ENCODE assay signal across 12 cellular contexts in the genomic region with DNA sequence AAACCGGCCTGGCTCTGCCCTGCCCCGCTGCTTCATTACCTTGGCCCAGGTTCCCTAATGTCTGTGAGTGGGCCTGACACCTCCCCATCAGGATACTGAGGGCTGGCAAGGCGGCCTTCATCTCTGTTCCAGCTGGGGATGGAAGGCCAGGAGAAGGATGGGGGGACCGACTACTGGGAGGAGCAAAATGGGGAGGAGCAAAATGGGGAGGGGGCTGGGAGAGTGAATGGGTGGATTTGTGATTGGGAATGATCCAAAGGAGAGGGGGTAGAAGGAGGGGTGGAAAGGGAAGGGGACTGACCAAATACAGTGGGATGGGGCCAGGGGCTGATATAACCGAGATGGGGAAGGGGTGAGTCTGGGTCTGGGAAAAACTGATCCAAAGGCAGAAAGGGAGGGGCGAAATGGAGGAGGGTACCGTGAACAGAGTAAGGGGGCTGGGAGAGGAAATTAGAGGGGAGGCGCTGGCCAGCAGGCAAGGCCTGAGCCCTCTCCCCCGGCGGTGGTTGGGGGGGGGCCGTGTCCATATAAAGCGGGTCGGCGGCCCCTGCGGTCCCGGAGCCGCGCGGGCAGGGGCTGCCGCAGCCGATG. TPM values are rescaled to one million over a fixed set of nuclear protein-coding genes. Genes with fewer than 3 reads are reported as not detected.
DNase-seq lines count a peak whose midpoint lies in the region; ATAC-seq and TF ChIP-seq lines count a peak whose summit lies in the region.
"Had no signal": no experiment of that assay in that cellular context is flagged by ENCODE, and none has a peak within 500 bp of the region (broad histone marks: within the 10 kb centered on the region; RNA-seq: fewer than 3 reads in every experiment).

Gene FOXE3 (plus strand): TSS at position 558 of the 591 bp plus-strand sequence. CDS start 31 bp downstream, at position 589.

- WGBS in esophagus muscularis mucosa: 35% methylated on average over 17 of the region's 21 CpGs

- TF ChIP-seq CTCF in CD8-positive, alpha-beta T cell (IDR thresholded peaks at IDR 0.05): no peak
- TF ChIP-seq CTCF in Panc1 (IDR thresholded peaks at IDR 0.05) (no peak), esophagus muscularis mucosa (IDR thresholded peaks at IDR 0.05) (no peak), neural progenitor cell (IDR thresholded peaks at IDR 0.05) (no peak)

- ATAC-seq in CD8-positive, alpha-beta T cell: no peak
- no peak for ATAC-seq in Panc1
- ATAC-seq in GM18873 (IDR thresholded peaks at IDR 0.05; ENCODE audit: low FRiP score, unreplicated experiment): no peak
- ATAC-seq in HG03457 (IDR thresholded peaks at IDR 0.05; ENCODE audit: unreplicated experiment): no peak
- ATAC-seq in GM19328 (IDR thresholded peaks at IDR 0.05; ENCODE audit: unreplicated experiment): no peak
- ATAC-seq in GM21367 (IDR thresholded peaks at IDR 0.05; ENCODE audit: unreplicated experiment): no peak
- ATAC-seq: gastrocnemius medialis had no signal

- H3K9me3 ChIP-seq in CD8-positive, alpha-beta T cell (ENCODE audit: low read length): no peaks in the 10 kb centered on the region
- H3K9me3 ChIP-seq in Panc1 (ENCODE audit: control insufficient read depth, insufficient read depth, low read depth, low read length) (no peaks in the 10 kb centered on the region), esophagus muscularis mucosa (no peaks in the 10 kb centered on the region), neural progenitor cell (ENCODE audit: low read depth) (no peaks in the 10 kb centered on the region)
- H3K9me3 ChIP-seq: gastrocnemius medialis, neutrophil had no signal

- peak within 1 kb of the TSS; percentile 90 for H2AFZ ChIP-seq in neural progenitor cell (replicated peaks)

- CTCF ChIA-PET in CD8-positive, alpha-beta T cell (lab: Charles Lee): interaction anchor here (0.7 to 1.4 kb wide), 2 partner anchors 16 to 21 kb away, joined by 3 read pairs; no protein-coding TSS in a partner anchor
- CTCF ChIA-PET in Panc1 (lab: Charles Lee): no interaction called here

- H3K27ac Mint-ChIP-seq in CD8-positive, alpha-beta T cell: no peak within 1 kb of the TSS
- no peak within 1 kb of the TSS for H3K27ac Mint-ChIP-seq in neural progenitor cell
- H3K27ac Mint-ChIP-seq: activated naive CD4-positive, alpha-beta T cell treated with anti-CD3 and anti-CD28 coated beads, Interleukin-2, amount 50 U/mL, for 72 hours had no signal

- no peak within 1 kb of the TSS for H3K27ac ChIP-seq in CD8-positive, alpha-beta T cell (ENCODE audit: low read depth, low read length)
- no peak within 1 kb of the TSS for H3K27ac ChIP-seq in Panc1 (ENCODE audit: low read length)
- no peak within 1 kb of the TSS for H3K27ac ChIP-seq in esophagus muscularis mucosa (replicated peaks in 1 of 4)
- H3K27ac ChIP-seq in neural progenitor cell: no peak within 1 kb of the TSS
- H3K27ac ChIP-seq: gastrocnemius medialis, neutrophil had no signal

- TF ChIP-seq EP300 in esophagus muscularis mucosa (IDR thresholded peaks at IDR 0.05): no peak

- H3K4me1 ChIP-seq in CD8-positive, alpha-beta T cell (ENCODE audit: insufficient read depth, low read length): no peaks in the 10 kb centered on the region
- H3K4me1 ChIP-seq in Panc1 (ENCODE audit: control insufficient read depth, insufficient read depth, low read length) (no peaks in the 10 kb centered on the region), esophagus muscularis mucosa (peaks cover 0 to 12% (median 3%) of the 10 kb centered on the region in 4 donors), neural progenitor cell (peaks cover 7% of the 10 kb centered on the region)
- H3K4me1 ChIP-seq: gastrocnemius medialis had no signal

- no TSS peak for BruUV-seq in Panc1 (replicated peaks; lab: Mats Ljungman, UMichigan)

- H4K20me1 ChIP-seq in neural progenitor cell (ENCODE audit: low read depth): peaks cover 18% of the 10 kb centered on the region

- H3K27me3 ChIP-seq in CD8-positive, alpha-beta T cell (ENCODE audit: insufficient read depth, low read length): peaks cover 15% of the 10 kb centered on the region
- no peaks in the 10 kb centered on the region for H3K27me3 ChIP-seq in Panc1 (ENCODE audit: control insufficient read depth, insufficient read depth, low read length)
- peaks cover 0 to 74% (median 18%) of the 10 kb centered on the region in 4 donors for H3K27me3 ChIP-seq in esophagus muscularis mucosa
- H3K27me3 ChIP-seq in neural progenitor cell: peaks cover 97% of the 10 kb centered on the region

- no peaks in the 10 kb centered on the region for H3K9me3 Mint-ChIP-seq in CD8-positive, alpha-beta T cell
- no peaks in the 10 kb centered on the region for H3K9me3 Mint-ChIP-seq in neural progenitor cell
- H3K9me3 Mint-ChIP-seq: activated naive CD4-positive, alpha-beta T cell treated with anti-CD3 and anti-CD28 coated beads, Interleukin-2, amount 50 U/mL, for 72 hours had no signal

- H3K4me2 ChIP-seq in neural progenitor cell: peak within 1 kb of the TSS; percentile 77

- TF ChIP-seq POLR2A in esophagus muscularis mucosa (IDR thresholded peaks at IDR 0.05; ENCODE audit: low read depth): no peak

- no peak for DNase-seq in CD8-positive, alpha-beta T cell
- no peak for DNase-seq in Panc1 (ENCODE audit: low read depth, low spot score)
- no peak for DNase-seq in esophagus muscularis mucosa (ENCODE audit: extremely low spot score)
- no peak for DNase-seq in neural progenitor cell (ENCODE audit: low spot score)
- DNase-seq: gastrocnemius medialis, GF-D8 had no signal

- in situ Hi-C loops in Panc1 (cut with HindIII; ENCODE audit: low pct_unique_long_range_greater_than_20kb, low sequenced_read_pairs): no loop called here

- H3K9ac ChIP-seq in neural progenitor cell: no peak within 1 kb of the TSS

- H3K4me3 ChIP-seq in CD8-positive, alpha-beta T cell (ENCODE audit: low read depth, low read length): no peak within 1 kb of the TSS
- peak within 1 kb of the TSS; percentile 37 to 40 for H3K4me3 ChIP-seq in Panc1 (ENCODE audit: low read depth in 2 of 2, low read length in 2 of 2)
- peak within 1 kb of the TSS in 3 of 4 donors; percentile 33 to 49 (median 33) for H3K4me3 ChIP-seq in esophagus muscularis mucosa
- peak within 1 kb of the TSS; percentile 38 for H3K4me3 ChIP-seq in neural progenitor cell
- H3K4me3 ChIP-seq: gastrocnemius medialis had no signal

- no peaks in the 10 kb centered on the region for H3K36me3 ChIP-seq in CD8-positive, alpha-beta T cell (ENCODE audit: insufficient read depth, low read length)
- H3K36me3 ChIP-seq in Panc1 (ENCODE audit: control insufficient read depth, insufficient read depth, low read length): no peaks in the 10 kb centered on the region
- no peaks in the 10 kb centered on the region for H3K36me3 ChIP-seq in esophagus muscularis mucosa
- H3K36me3 ChIP-seq in neural progenitor cell: no peaks in the 10 kb centered on the region
- H3K36me3 ChIP-seq: gastrocnemius medialis, neutrophil had no signal

- H3K79me2 ChIP-seq in neural progenitor cell (ENCODE audit: low read depth): no peaks in the 10 kb centered on the region

- POLR2A ChIA-PET in CD8-positive, alpha-beta T cell (lab: Charles Lee): no interaction called here
- POLR2A ChIA-PET in Panc1 (lab: Charles Lee): no interaction called here

- H3K27me3 Mint-ChIP-seq in CD8-positive, alpha-beta T cell (ENCODE audit: low read depth): peaks cover 51% of the 10 kb centered on the region
- H3K27me3 Mint-ChIP-seq in neural progenitor cell (ENCODE audit: insufficient read depth, low read depth): peaks cover 63% of the 10 kb centered on the region

- peaks cover 6% of the 10 kb centered on the region for H3F3A ChIP-seq in neural progenitor cell (ENCODE audit: low read depth)

- peak within 1 kb of the TSS; percentile 43 for H3K4me3 Mint-ChIP-seq in CD8-positive, alpha-beta T cell
- peak within 1 kb of the TSS; percentile 81 for H3K4me3 Mint-ChIP-seq in neural progenitor cell

- H3K36me3 Mint-ChIP-seq in CD8-positive, alpha-beta T cell: no peaks in the 10 kb centered on the region
- H3K36me3 Mint-ChIP-seq in neural progenitor cell: no peaks in the 10 kb centered on the region

- intact Hi-C loops in CD8-positive, alpha-beta T cell (cut with DNase I, micrococcal nuclease): no loop called here
- intact Hi-C loops in Panc1 (cut with micrococcal nuclease; ENCODE audit: unreplicated experiment) (no loop called here), esophagus muscularis mucosa (cut with DNase I) (no loop called here)

- H3K4me1 Mint-ChIP-seq in CD8-positive, alpha-beta T cell (ENCODE audit: low read depth): peaks cover 5% of the 10 kb centered on the region
- H3K4me1 Mint-ChIP-seq in neural progenitor cell: peaks cover 7% of the 10 kb centered on the region

RNA-seq across cellular contexts. Expression of gene FOXE3, which starts in this region (rescaled TPM):
- not detected for total RNA-seq in CD8-positive, alpha-beta T cell
- total RNA-seq in Panc1 (2021; ENCODE audit: unreplicated experiment) (0.46 TPM), esophagus muscularis mucosa (not detected), neural progenitor cell (ENCODE audit: low replicate concordance) (not detected in 2 replicates)
- 0.27 TPM for polyA plus RNA-seq in Panc1 (2012; ENCODE audit: insufficient read length)
- total RNA-seq: activated naive CD4-positive, alpha-beta T cell treated with anti-CD3 and anti-CD28 coated beads, Interleukin-2, amount 50 U/mL, for 72 hours; gastrocnemius medialis had no signal
